In genomic region chr4:148239406-148239805, GRCh38 we compare ENCODE assay signal across 17 cellular contexts.
"Had no signal": no experiment of that assay in that cellular context is flagged by ENCODE, and none has a peak within 500 bp of the region (broad histone marks: within the 10 kb centered on the region; RNA-seq: fewer than 3 reads in every experiment).

No MANE protein-coding gene starts in this region.

- H3K27me3 Mint-ChIP-seq: activated CD4-positive, alpha-beta memory T cell treated with anti-CD3 and anti-CD28 coated beads, Interleukin-2, amount 10 ng/mL, durations not matched to agents 7 days and 5 days; activated naive CD4-positive, alpha-beta T cell treated with anti-CD3 and anti-CD28 coated beads, Interleukin-2, amount 10 ng/mL, durations not matched to agents 7 days and 5 days; stimulated activated naive CD8-positive, alpha-beta T cell treated with anti-CD3 and anti-CD28 coated beads, Interleukin-15, Interleukin-2, amounts not matched to agents 100 ng/mL and 50 ng/mL, for 24 hours had no signal

- ATAC-seq: upper lobe of right lung had no signal

- H3K27ac ChIP-seq: coronary artery, prostate gland, testis, upper lobe of right lung had no signal

- H3K4me1 Mint-ChIP-seq: activated CD4-positive, alpha-beta memory T cell treated with anti-CD3 and anti-CD28 coated beads, Interleukin-2, amount 10 ng/mL, durations not matched to agents 7 days and 5 days; activated naive CD4-positive, alpha-beta T cell treated with anti-CD3 and anti-CD28 coated beads, Interleukin-2, amount 10 ng/mL, durations not matched to agents 7 days and 5 days had no signal

- H3K4me1 ChIP-seq: prostate gland, testis, upper lobe of right lung had no signal

- H3K4me3 ChIP-seq: adrenal gland, coronary artery, prostate gland, testis, upper lobe of right lung had no signal

- H3K27ac Mint-ChIP-seq: activated CD4-positive, alpha-beta memory T cell treated with anti-CD3 and anti-CD28 coated beads, Interleukin-2, amount 10 ng/mL, durations not matched to agents 7 days and 5 days; activated T-helper 1 cell treated with anti-CD3 and anti-CD28 coated beads, Interleukin-12 subunit alpha, Interleukin-12 subunit beta, Interleukin-2, Interleukin-4 antibody, amounts not matched to agents 30 ng/mL and 10 ng/mL and 1 ng/mL, durations not matched to agents 14 hours and 24 hours and 36 hours; nephron progenitor cell; stimulated activated naive CD8-positive, alpha-beta T cell treated with anti-CD3 and anti-CD28 coated beads, Interleukin-15, Interleukin-2, amounts not matched to agents 100 ng/mL and 50 ng/mL, for 24 hours had no signal

- DNase-seq: activated CD4-positive, alpha-beta memory T cell treated with anti-CD3 and anti-CD28 coated beads, Interleukin-2, amount 10 ng/mL, durations not matched to agents 7 days and 5 days; activated CD4-positive, alpha-beta T cell treated with anti-CD3 and anti-CD28 coated beads for 1 hour; activated CD8-positive, alpha-beta memory T cell treated with anti-CD3 and anti-CD28 coated beads, Interleukin-2, amount 50 U/mL, for 48 hours; activated naive CD4-positive, alpha-beta T cell treated with anti-CD3 and anti-CD28 coated beads, Interleukin-2, amount 10 ng/mL, durations not matched to agents 7 days and 5 days; caudate nucleus; effector CD4-positive, alpha-beta T cell; foreskin melanocyte; mesendoderm; nephron progenitor cell; stimulated activated CD4-positive, alpha-beta T cell treated with anti-CD3 and anti-CD28 coated beads, Interleukin-12 subunit alpha, Interleukin-12 subunit beta, amount 100 ng/mL, for 4 hours; testis; upper lobe of right lung had no signal

- H3K9me3 ChIP-seq: adrenal gland, prostate gland, testis, upper lobe of right lung had no signal

- H3K36me3 ChIP-seq: adrenal gland, prostate gland, upper lobe of right lung had no signal

- H3K27me3 ChIP-seq: adrenal gland, testis, upper lobe of right lung had no signal

- H3K36me3 Mint-ChIP-seq: activated naive CD4-positive, alpha-beta T cell treated with anti-CD3 and anti-CD28 coated beads, Interleukin-2, amount 10 ng/mL, durations not matched to agents 7 days and 5 days had no signal

- H3K4me3 Mint-ChIP-seq: activated CD4-positive, alpha-beta memory T cell treated with anti-CD3 and anti-CD28 coated beads, Interleukin-2, amount 10 ng/mL, durations not matched to agents 7 days and 5 days; activated naive CD4-positive, alpha-beta T cell treated with anti-CD3 and anti-CD28 coated beads, Interleukin-2, amount 10 ng/mL, durations not matched to agents 7 days and 5 days; activated T-helper 1 cell treated with anti-CD3 and anti-CD28 coated beads, Interleukin-12 subunit alpha, Interleukin-12 subunit beta, Interleukin-2, Interleukin-4 antibody, amounts not matched to agents 30 ng/mL and 10 ng/mL and 1 ng/mL, durations not matched to agents 14 hours and 24 hours and 36 hours; nephron progenitor cell; stimulated activated naive CD8-positive, alpha-beta T cell treated with anti-CD3 and anti-CD28 coated beads, Interleukin-15, Interleukin-2, amounts not matched to agents 100 ng/mL and 50 ng/mL, for 24 hours had no signal
